1 cellular context compared by ENCODE assay signal in genomic region chr15:71133734-71134464, GRCh38.
TF ChIP-seq lines count a peak whose summit lies in the region.

No MANE protein-coding gene starts in this region.

TF ChIP-seq in IMR-90, 13 proteins besides CTCF, POLR2A, EP300 and RAD21 (continued from another document):
- no peak for TF ChIP-seq USF2 (IDR thresholded peaks at IDR 0.05; ENCODE audit: low read depth, low read length)
- TF ChIP-seq MAFK (IDR thresholded peaks at IDR 0.05; ENCODE audit: low read depth, low read length) = no peak
- no peak for TF ChIP-seq MXI1 (IDR thresholded peaks at IDR 0.05; ENCODE audit: borderline replicate concordance, low read depth, low read length)
- no peak for TF ChIP-seq MAZ (IDR thresholded peaks at IDR 0.05; ENCODE audit: borderline replicate concordance, low read depth, low read length)
